Comparison of ENCODE assay signal across 19 cellular contexts in genomic region chr7:21071570-21071969, GRCh38.
DNase-seq lines count a peak whose midpoint lies in the region; ATAC-seq, FAIRE-seq and TF ChIP-seq lines count a peak whose summit lies in the region.
"Had no signal": no experiment of that assay in that cellular context is flagged by ENCODE, and none has a peak within 500 bp of the region (broad histone marks: within the 10 kb centered on the region; RNA-seq: fewer than 3 reads in every experiment).

No MANE protein-coding gene starts in this region.

- no peaks in the 10 kb centered on the region for H3K36me3 ChIP-seq in keratinocyte (ENCODE audit: control insufficient read depth in 2 of 2, extremely low read depth in 1 of 2, insufficient read depth in 2 of 2, low read length in 2 of 2)
- H3K36me3 ChIP-seq: ascending aorta, heart left ventricle had no signal

- no peaks in the 10 kb centered on the region for H3K4me1 Mint-ChIP-seq in chondrocyte (ENCODE audit: low read depth)
- H3K4me1 Mint-ChIP-seq: activated naive CD4-positive, alpha-beta T cell treated with anti-CD3 and anti-CD28 coated beads, Interleukin-2, amount 10 ng/mL, durations not matched to agents 7 days and 5 days had no signal

- H3K4me2 ChIP-seq in keratinocyte (ENCODE audit: control insufficient read depth, extremely low read depth, insufficient read depth, low read depth, low read length), result no peak overlapping the region

- no peaks in the 10 kb centered on the region for H4K20me1 ChIP-seq in keratinocyte (ENCODE audit: control insufficient read depth, extremely low read depth, insufficient read depth, low read length)

- no peaks in the 10 kb centered on the region for H3K9me3 Mint-ChIP-seq in chondrocyte (ENCODE audit: low read depth)
- H3K9me3 Mint-ChIP-seq: activated naive CD4-positive, alpha-beta T cell treated with anti-CD3 and anti-CD28 coated beads, Interleukin-2, amount 10 ng/mL, durations not matched to agents 7 days and 5 days; activated T-cell treated with anti-CD3 and anti-CD28 coated beads, Interleukin-2, amount 50 U/mL, for 24 hours had no signal

- H3K36me3 Mint-ChIP-seq in chondrocyte (ENCODE audit: low read depth), result no peaks in the 10 kb centered on the region
- H3K36me3 Mint-ChIP-seq: activated naive CD4-positive, alpha-beta T cell treated with anti-CD3 and anti-CD28 coated beads, Interleukin-2, amount 10 ng/mL, durations not matched to agents 7 days and 5 days had no signal

- ATAC-seq in GM21529 (IDR thresholded peaks at IDR 0.05; ENCODE audit: unreplicated experiment) (peak; percentile 83), HG03354 (IDR thresholded peaks at IDR 0.05; ENCODE audit: poor library complexity, severe bottlenecking, unreplicated experiment) (peak; percentile 82), HG02678 (IDR thresholded peaks at IDR 0.05; ENCODE audit: unreplicated experiment) (no peak)
- ATAC-seq: activated CD8-positive, alpha-beta T cell treated with anti-CD3 and anti-CD28 coated beads, Interleukin-2, amount 10 ng/mL, durations not matched to agents 7 days and 5 days; heart left ventricle; left ventricle myocardium superior; psoas muscle had no signal

- no peak overlapping the region for H3K4me3 Mint-ChIP-seq in chondrocyte (ENCODE audit: unreplicated experiment)
- H3K4me3 Mint-ChIP-seq: activated CD8-positive, alpha-beta T cell treated with anti-CD3 and anti-CD28 coated beads, Interleukin-2, amount 10 ng/mL, durations not matched to agents 7 days and 5 days; activated naive CD4-positive, alpha-beta T cell treated with anti-CD3 and anti-CD28 coated beads, Interleukin-2, amount 10 ng/mL, durations not matched to agents 7 days and 5 days; activated T-cell treated with anti-CD3 and anti-CD28 coated beads, Interleukin-2, amount 50 U/mL, for 24 hours had no signal

- no peaks in the 10 kb centered on the region for H3K9me1 ChIP-seq in keratinocyte (ENCODE audit: control insufficient read depth, extremely low read depth, insufficient read depth, low read length)

- H3K4me1 ChIP-seq in keratinocyte (ENCODE audit: control insufficient read depth, extremely low read depth, insufficient read depth, low read length), result peaks cover 10% of the 10 kb centered on the region
- H3K4me1 ChIP-seq: ascending aorta, heart left ventricle, psoas muscle had no signal

- H3K4me3 ChIP-seq in keratinocyte (ENCODE audit: control insufficient read depth in 2 of 3, extremely low read depth in 1 of 3, insufficient read depth in 2 of 3, low read depth in 1 of 3, low read length in 3 of 3), result no peak overlapping the region
- H3K4me3 ChIP-seq: ascending aorta, heart left ventricle, psoas muscle had no signal

- TF ChIP-seq CTCF in keratinocyte (optimal IDR thresholded peaks at IDR 0.05 in 1 of 3, IDR thresholded peaks at IDR 0.05 in 1 of 3, conservative IDR thresholded peaks at IDR 0.05 in 1 of 3; ENCODE audit: extremely low read depth in 1 of 3, insufficient read depth in 2 of 3, low read length in 3 of 3), result no peak
- no peak for TF ChIP-seq CTCF in chondrocyte (IDR thresholded peaks at IDR 0.05)

- FAIRE-seq in keratinocyte (lab: Jason Lieb, UNC), result peak; percentile 17
- FAIRE-seq: small intestine had no signal

- H3K9me3 ChIP-seq in keratinocyte (ENCODE audit: control insufficient read depth, low read depth, low read length), result no peaks in the 10 kb centered on the region
- H3K9me3 ChIP-seq: ascending aorta, heart left ventricle, psoas muscle had no signal

- no peak overlapping the region for H3K9ac ChIP-seq in keratinocyte (ENCODE audit: control insufficient read depth, extremely low read depth, insufficient read depth, low read length)

- peaks cover 4% of the 10 kb centered on the region for H3K27me3 Mint-ChIP-seq in chondrocyte (ENCODE audit: low read depth)
- H3K27me3 Mint-ChIP-seq: activated naive CD4-positive, alpha-beta T cell treated with anti-CD3 and anti-CD28 coated beads, Interleukin-2, amount 10 ng/mL, durations not matched to agents 7 days and 5 days had no signal

- dilution Hi-C loops in keratinocyte (cut with MboI; ENCODE audit: extremely low pct_ligation_motif_present, low sequenced_read_pairs), result no loop called here

- H3K27ac ChIP-seq in keratinocyte (ENCODE audit: control insufficient read depth, insufficient read depth, low read length), result no peak overlapping the region
- H3K27ac ChIP-seq: 22Rv1, ascending aorta, heart left ventricle, psoas muscle, RWPE1 had no signal

- H3K27ac Mint-ChIP-seq in chondrocyte (ENCODE audit: unreplicated experiment), result no peak overlapping the region
- H3K27ac Mint-ChIP-seq: activated CD8-positive, alpha-beta T cell treated with anti-CD3 and anti-CD28 coated beads, Interleukin-2, amount 10 ng/mL, durations not matched to agents 7 days and 5 days; activated naive CD4-positive, alpha-beta T cell treated with anti-CD3 and anti-CD28 coated beads, Interleukin-2, amount 10 ng/mL, durations not matched to agents 7 days and 5 days; activated T-cell treated with anti-CD3 and anti-CD28 coated beads, Interleukin-2, amount 50 U/mL, for 24 hours had no signal

- DNase-seq in NCI-H1092 treated with DMSO at 0.1 percent for 48 hours (lab: John Stamatoyannopoulos, UW) (peak; percentile 13), NCI-H1092 (lab: John Stamatoyannopoulos, UW) (no peak), keratinocyte (ENCODE audit: low read depth, low spot score) (no peak), chondrocyte (ENCODE audit: low spot score) (no peak), AG08395 (ENCODE audit: low spot score) (no peak)
- DNase-seq: activated CD8-positive, alpha-beta T cell treated with anti-CD3 and anti-CD28 coated beads, Interleukin-2, amount 10 ng/mL, durations not matched to agents 7 days and 5 days; activated naive CD4-positive, alpha-beta T cell treated with anti-CD3 and anti-CD28 coated beads, Interleukin-2, amount 10 ng/mL, durations not matched to agents 7 days and 5 days; activated T-cell treated with anti-CD3 and anti-CD28 coated beads, Interleukin-2, amount 50 U/mL, for 24 hours; HCEC 1CT; heart left ventricle; left ventricle myocardium superior; psoas muscle; small intestine had no signal

- no peak overlapping the region for H2AFZ ChIP-seq in keratinocyte (ENCODE audit: control insufficient read depth, low read length)

- H3K27me3 ChIP-seq in keratinocyte (ENCODE audit: control insufficient read depth, extremely low read depth, insufficient read depth, low read length), result no peaks in the 10 kb centered on the region
- H3K27me3 ChIP-seq: ascending aorta had no signal

- no peaks in the 10 kb centered on the region for H3K79me2 ChIP-seq in keratinocyte (ENCODE audit: control insufficient read depth, insufficient read depth, low read length)
